Comparison of ENCODE assay signal across 18 cellular contexts in genomic region chr2:134973241-134974146, GRCh38. TPM values are rescaled to one million over a fixed set of nuclear protein-coding genes. Genes with fewer than 3 reads are reported as not detected.
DNase-seq lines count a peak whose midpoint lies in the region; ATAC-seq and TF ChIP-seq lines count a peak whose summit lies in the region.
"Had no signal": no experiment of that assay in that cellular context is flagged by ENCODE, and none has a peak within 500 bp of the region (broad histone marks: within the 10 kb centered on the region; RNA-seq: fewer than 3 reads in every experiment).

No MANE protein-coding gene starts in this region.

- no peak overlapping the region for H3K27ac ChIP-seq in heart right ventricle
- H3K27ac ChIP-seq: SJSA1 had no signal

- peaks cover 12% of the 10 kb centered on the region for H3K27me3 Mint-ChIP-seq in T-helper 2 cell treated with Interferon-gamma antibody and Interleukin-4, amounts not matched to agents 5 μg/mL and 100 μg/mL, for 36 hours (ENCODE audit: low read depth)
- peaks cover 6% of the 10 kb centered on the region for H3K27me3 Mint-ChIP-seq in osteocyte (ENCODE audit: unreplicated experiment)
- H3K27me3 Mint-ChIP-seq: dendritic cell treated with granulocyte-macrophage colony-stimulating factor and Interleukin-4, amounts not matched to agents 40 ng/mL and 50 ng/mL, for 4 days had no signal

- peaks cover 0 to 10% (median 0%) of the 10 kb centered on the region in 9 donors for H3K4me1 ChIP-seq in heart right ventricle
- H3K4me1 ChIP-seq: SJSA1 had no signal

- ATAC-seq in GM18867 (IDR thresholded peaks at IDR 0.05; ENCODE audit: unreplicated experiment), result peak; percentile 56
- peak; percentile 83 for ATAC-seq in GM21619 (IDR thresholded peaks at IDR 0.05; ENCODE audit: unreplicated experiment)
- no peak for ATAC-seq in heart right ventricle
- ATAC-seq in esophagus mucosa, result no peak
- no peak for ATAC-seq in HG03354 (IDR thresholded peaks at IDR 0.05; ENCODE audit: poor library complexity, severe bottlenecking, unreplicated experiment)
- ATAC-seq: naive thymus-derived CD8-positive, alpha-beta T cell had no signal

- TF ChIP-seq CTCF in GM10248 (IDR thresholded peaks at IDR 0.05; ENCODE audit: control extremely low read depth, extremely low read depth, low read depth, missing control alignments) (no peak), heart right ventricle (IDR thresholded peaks at IDR 0.05) (no peak), osteocyte (IDR thresholded peaks at IDR 0.05) (no peak)

- peak overlapping the region; percentile 14 for H3K4me3 Mint-ChIP-seq in T-helper 2 cell treated with Interferon-gamma antibody and Interleukin-4, amounts not matched to agents 5 μg/mL and 100 μg/mL, for 36 hours
- H3K4me3 Mint-ChIP-seq in osteocyte (ENCODE audit: unreplicated experiment), result no peak overlapping the region
- H3K4me3 Mint-ChIP-seq: dendritic cell treated with granulocyte-macrophage colony-stimulating factor and Interleukin-4, amounts not matched to agents 40 ng/mL and 50 ng/mL, for 4 days; naive thymus-derived CD8-positive, alpha-beta T cell had no signal

- H3K36me3 Mint-ChIP-seq in T-helper 2 cell treated with Interferon-gamma antibody and Interleukin-4, amounts not matched to agents 5 μg/mL and 100 μg/mL, for 36 hours (ENCODE audit: low read depth), result peaks cover 30% of the 10 kb centered on the region
- H3K36me3 Mint-ChIP-seq in osteocyte (ENCODE audit: unreplicated experiment), result no peaks in the 10 kb centered on the region

- CTCF ChIA-PET in GM10248 (lab: Yijun Ruan, JAX), result interaction anchor here (1.4 kb wide), 1 partner anchor 12 kb away, joined by 4 read pairs; no protein-coding TSS in a partner anchor

- intact Hi-C loops in heart right ventricle (cut with DNase I), result no loop called here

- POLR2A ChIA-PET in GM10248 (lab: Yijun Ruan, JAX), result no interaction called here

- peaks cover 58% of the 10 kb centered on the region for H3K9me3 Mint-ChIP-seq in T-helper 2 cell treated with Interferon-gamma antibody and Interleukin-4, amounts not matched to agents 5 μg/mL and 100 μg/mL, for 36 hours
- H3K9me3 Mint-ChIP-seq in osteocyte (ENCODE audit: unreplicated experiment), result peaks cover 28% of the 10 kb centered on the region

- DNase-seq in GM10248 (ENCODE audit: extremely low spot score), result peak; percentile 20
- no peak for DNase-seq in T-helper 2 cell treated with Interferon-gamma antibody and Interleukin-4, amounts not matched to agents 5 μg/mL and 100 μg/mL, for 36 hours (ENCODE audit: low spot score)
- no peak for DNase-seq in heart right ventricle
- DNase-seq in osteocyte (ENCODE audit: extremely low spot score, unreplicated experiment), result no peak
- DNase-seq: activated CD4-positive, alpha-beta T cell treated with anti-CD3 and anti-CD28 coated beads for 1 hour; GDM1; mammary epithelial cell; naive thymus-derived CD8-positive, alpha-beta T cell; NCI-H187 treated with DMSO at 0.1 percent for 48 hours; NCI-H524; substantia nigra; T-helper 9 cell had no signal

- H3K4me3 ChIP-seq in heart right ventricle, result no peak overlapping the region
- H3K4me3 ChIP-seq: SJSA1 had no signal

- peaks cover 8% of the 10 kb centered on the region for H3K4me1 Mint-ChIP-seq in T-helper 2 cell treated with Interferon-gamma antibody and Interleukin-4, amounts not matched to agents 5 μg/mL and 100 μg/mL, for 36 hours (ENCODE audit: low read depth)
- H3K4me1 Mint-ChIP-seq in osteocyte (ENCODE audit: unreplicated experiment), result no peaks in the 10 kb centered on the region

- 89 to 97% methylated on average over 2 of the region's 2 CpGs for WGBS in heart right ventricle, 2 donors

- H3K9me3 ChIP-seq in heart right ventricle, result peaks cover 0 to 40% (median 8%) of the 10 kb centered on the region in 11 donors

- peak overlapping the region; percentile 80 for H3K27ac Mint-ChIP-seq in T-helper 2 cell treated with Interferon-gamma antibody and Interleukin-4, amounts not matched to agents 5 μg/mL and 100 μg/mL, for 36 hours
- no peak overlapping the region for H3K27ac Mint-ChIP-seq in osteocyte (ENCODE audit: unreplicated experiment)
- H3K27ac Mint-ChIP-seq: dendritic cell treated with granulocyte-macrophage colony-stimulating factor and Interleukin-4, amounts not matched to agents 40 ng/mL and 50 ng/mL, for 4 days; naive thymus-derived CD8-positive, alpha-beta T cell had no signal

- no peaks in the 10 kb centered on the region for H3K27me3 ChIP-seq in heart right ventricle
- H3K27me3 ChIP-seq: SJSA1 had no signal

- H3K36me3 ChIP-seq in heart right ventricle, result no peaks in the 10 kb centered on the region
- H3K36me3 ChIP-seq: SJSA1 had no signal

RNA-seq across cellular contexts. Expression of gene CCNT2, which starts 54.9 kb away (rescaled TPM):
- 10 to 100 TPM; 13.7 to 26.6 (median 21.3) TPM for total RNA-seq in heart right ventricle
- polyA plus RNA-seq in heart right ventricle, result 10 to 100 TPM in 1 of 2 donors, 1 to 10 TPM in 1; 4.7 to 18.9 TPM
- 33.0 and 34.1 TPM in 2 replicates for total RNA-seq in osteocyte
- 19.2 TPM for total RNA-seq in esophagus mucosa

Comparison
In these comparisons a context has a peak if more than half of its experiments do, and no peak if none do; other contexts are left out.
1. ATAC-seq: peak in GM18867 (single experiment) and GM21619 (single experiment); none in heart right ventricle (0 of 8), esophagus mucosa (single experiment) and HG03354 (single experiment).